19 cellular contexts compared by ENCODE assay signal in genomic region chr7:70710651-70711050, GRCh38.
DNase-seq lines count a peak whose midpoint lies in the region; ATAC-seq and TF ChIP-seq lines count a peak whose summit lies in the region.
"Had no signal": no experiment of that assay in that cellular context is flagged by ENCODE, and none has a peak within 500 bp of the region (broad histone marks: within the 10 kb centered on the region; RNA-seq: fewer than 3 reads in every experiment).

No MANE protein-coding gene starts in this region.

- H2AK5ac ChIP-seq in mesenchymal stem cell (ENCODE audit: low read length, severe bottlenecking), result peak overlapping the region; percentile 85

- H3K18ac ChIP-seq in mesenchymal stem cell (ENCODE audit: low read depth in 1 of 2, low read length in 2 of 2), result no peak overlapping the region

- no peak overlapping the region for H2AFZ ChIP-seq in mesenchymal stem cell (ENCODE audit: low read depth, low read length)

- no peak for TF ChIP-seq POLR2A in body of pancreas (IDR thresholded peaks at IDR 0.05)

- TF ChIP-seq CTCF in body of pancreas (IDR thresholded peaks at IDR 0.05) (no peak), type B pancreatic cell (conservative IDR thresholded peaks at IDR 0.05) (no peak), tibial artery (IDR thresholded peaks at IDR 0.05) (no peak)

- ATAC-seq in body of pancreas, result no peak
- ATAC-seq: gastroesophageal sphincter, sciatic nerve had no signal

- H4K91ac ChIP-seq in mesenchymal stem cell (ENCODE audit: low read length), result no peak overlapping the region

- no peak overlapping the region for H3K4ac ChIP-seq in mesenchymal stem cell (ENCODE audit: low read depth in 1 of 2, low read length in 2 of 2)

- no peak overlapping the region for H2BK15ac ChIP-seq in mesenchymal stem cell (ENCODE audit: low read depth, poor library complexity, severe bottlenecking)

- no peaks in the 10 kb centered on the region for H3K36me3 ChIP-seq in body of pancreas (replicated peaks in 1 of 2; ENCODE audit: insufficient read depth in 1 of 2, low read depth in 2 of 2)
- H3K36me3 ChIP-seq in mesenchymal stem cell (ENCODE audit: control insufficient read depth in 1 of 2, insufficient read depth in 2 of 2, low read depth in 1 of 2, low read length in 2 of 2), result peaks cover 0 to under 1% of the 10 kb centered on the region in 2 experiments
- peaks cover 0 to 7% (median 0%) of the 10 kb centered on the region in 3 donors for H3K36me3 ChIP-seq in tibial artery
- H3K36me3 ChIP-seq: BE2C, colonic mucosa, gastroesophageal sphincter, stomach had no signal

- peaks cover 40% of the 10 kb centered on the region for H3K4me1 Mint-ChIP-seq in type B pancreatic cell (ENCODE audit: unreplicated experiment)

- no peaks in the 10 kb centered on the region for H3K9me3 ChIP-seq in body of pancreas
- peaks cover 6% of the 10 kb centered on the region for H3K9me3 ChIP-seq in mesenchymal stem cell (ENCODE audit: control insufficient read depth, low read length)
- peaks cover 0 to 9% (median 0%) of the 10 kb centered on the region in 3 donors for H3K9me3 ChIP-seq in tibial artery
- H3K9me3 ChIP-seq: BE2C, colonic mucosa had no signal

- peaks cover 31% of the 10 kb centered on the region for H3K36me3 Mint-ChIP-seq in type B pancreatic cell

- peaks cover 41% of the 10 kb centered on the region for H3K79me1 ChIP-seq in mesenchymal stem cell (replicated peaks; ENCODE audit: low read length, poor library complexity, severe bottlenecking)

- H4K8ac ChIP-seq in mesenchymal stem cell (ENCODE audit: low read length), result no peak overlapping the region

- H3K4me2 ChIP-seq in mesenchymal stem cell (ENCODE audit: low read length, poor library complexity, severe bottlenecking), result peak overlapping the region; percentile 29

- H3K4me1 ChIP-seq in body of pancreas, result peaks cover 32% of the 10 kb centered on the region
- peaks cover 11% of the 10 kb centered on the region for H3K4me1 ChIP-seq in mesenchymal stem cell (ENCODE audit: control insufficient read depth, insufficient read depth, low read depth, low read length)
- peaks cover 0 to 30% (median 7%) of the 10 kb centered on the region in 4 donors for H3K4me1 ChIP-seq in tibial artery
- H3K4me1 ChIP-seq: BE2C, colonic mucosa had no signal

- peak overlapping the region; percentile 57 for H3K4me3 Mint-ChIP-seq in type B pancreatic cell

- no peak overlapping the region for H3K9ac ChIP-seq in mesenchymal stem cell (ENCODE audit: low read length)

- intact Hi-C loops in body of pancreas (cut with DNase I) (no loop called here), tibial artery (cut with DNase I; ENCODE audit: low total_unique reads) (no loop called here)

- peak overlapping the region; percentile 82 for H3K27ac Mint-ChIP-seq in type B pancreatic cell

- H3K4me3 ChIP-seq in body of pancreas (no peak overlapping the region), mesenchymal stem cell (ENCODE audit: insufficient read depth in 1 of 2, low read depth in 1 of 2, low read length in 2 of 2) (no peak overlapping the region), tibial artery (no peak overlapping the region)
- H3K4me3 ChIP-seq: colonic mucosa, gastroesophageal sphincter, stomach had no signal

- H2BK5ac ChIP-seq in mesenchymal stem cell (ENCODE audit: low read depth, low read length, poor library complexity, severe bottlenecking), result no peak overlapping the region

- no peaks in the 10 kb centered on the region for H3K27me3 Mint-ChIP-seq in type B pancreatic cell

- no peak overlapping the region for H2BK12ac ChIP-seq in mesenchymal stem cell (ENCODE audit: low read length in 2 of 2)

- no peak overlapping the region for H3K23ac ChIP-seq in mesenchymal stem cell (ENCODE audit: low read length in 2 of 2)

- no peak overlapping the region for H3K14ac ChIP-seq in mesenchymal stem cell (ENCODE audit: low read length in 2 of 2)

- H3K27ac ChIP-seq in body of pancreas (peak overlapping the region in 3 of 4 donors; percentile 31 to 56 (median 55)), mesenchymal stem cell (ENCODE audit: low read length, poor library complexity, severe bottlenecking) (peak overlapping the region; percentile 80), substantia nigra (ENCODE audit: low read depth, low read length, poor library complexity, severe bottlenecking) (no peak overlapping the region), tibial artery (no peak overlapping the region)
- H3K27ac ChIP-seq: colonic mucosa, gastroesophageal sphincter, stomach had no signal

- H3K27me3 ChIP-seq in body of pancreas (no peaks in the 10 kb centered on the region), mesenchymal stem cell (ENCODE audit: control insufficient read depth in 1 of 2, insufficient read depth in 1 of 2, low read length in 2 of 2) (no peaks in the 10 kb centered on the region), tibial artery (no peaks in the 10 kb centered on the region)
- H3K27me3 ChIP-seq: BE2C, colonic mucosa, gastroesophageal sphincter, stomach had no signal

- peak; percentile 57 for DNase-seq in LHCN-M2 (ENCODE audit: low read depth)
- no peak for DNase-seq in body of pancreas
- DNase-seq in mesenchymal stem cell, result no peak
- DNase-seq in type B pancreatic cell (ENCODE audit: extremely low spot score, unreplicated experiment), result no peak
- no peak for DNase-seq in substantia nigra (lab: John Stamatoyannopoulos, UW)
- DNase-seq in tibial artery, result no peak
- DNase-seq in NCI-H1105 (lab: John Stamatoyannopoulos, UW), result no peak
- DNase-seq: activated CD4-positive, alpha-beta T cell treated with anti-CD3 and anti-CD28 coated beads for 4 hours; activated CD8-positive, alpha-beta memory T cell treated with anti-CD3 and anti-CD28 coated beads, Interleukin-2, amount 50 U/mL, for 48 hours; aorta; BE2C; colonic mucosa; GDM1; NCI-H1436 treated with DMSO at 0.1 percent for 48 hours; occipital lobe; stimulated activated CD4-positive, alpha-beta T cell treated with anti-CD3 and anti-CD28 coated beads, Interleukin-1b, Interleukin-23, amount 100 ng/mL, for 48 hours; stomach had no signal

- 68 to 72% methylated on average over 3 of the region's 3 CpGs for WGBS in body of pancreas, 2 donors
- WGBS in mesenchymal stem cell, result 47% methylated on average over 3 of the region's 3 CpGs

- H3K9me3 Mint-ChIP-seq in type B pancreatic cell, result peaks cover 14% of the 10 kb centered on the region

- H2BK120ac ChIP-seq in mesenchymal stem cell (ENCODE audit: low read depth, low read length), result no peak overlapping the region

Comparison
In these comparisons a context has a peak if more than half of its experiments do, and no peak if none do; other contexts are left out.
1. H3K27ac ChIP-seq: peak in body of pancreas (3 of 4) and mesenchymal stem cell (single experiment); none in substantia nigra (single experiment) and tibial artery (0 of 2).